In genomic region chr3:30723211-30723610, GRCh38 we compare ENCODE assay signal across 24 cellular contexts.
DNase-seq lines count a peak whose midpoint lies in the region; ATAC-seq and TF ChIP-seq lines count a peak whose summit lies in the region.
"Had no signal": no experiment of that assay in that cellular context is flagged by ENCODE, and none has a peak within 500 bp of the region (broad histone marks: within the 10 kb centered on the region; RNA-seq: fewer than 3 reads in every experiment).

No MANE protein-coding gene starts in this region.

- no peak overlapping the region; the same call in 1 of the 2 replicates for H3K18ac ChIP-seq in IMR-90 (ENCODE audit: low read depth, low read length)

- no peak for TF ChIP-seq POLR2A in IMR-90 (IDR thresholded peaks at IDR 0.05; ENCODE audit: low read depth, low read length)

- H3K27ac ChIP-seq in IMR-90 (ENCODE audit: insufficient read depth, low read length), result no peak overlapping the region
- H3K27ac ChIP-seq: 22Rv1, BLaER1 had no signal

- peaks cover 3% of the 10 kb centered on the region for H3K9me1 ChIP-seq in IMR-90 (ENCODE audit: insufficient read depth, low read length)

- no peak overlapping the region for H4K91ac ChIP-seq in IMR-90 (ENCODE audit: insufficient read depth, low read depth, low read length)

- intact Hi-C loops in IMR-90 (cut with micrococcal nuclease), result no loop called here

- no peaks in the 10 kb centered on the region for H3K36me3 ChIP-seq in IMR-90 (ENCODE audit: control insufficient read depth, insufficient read depth, low read length)
- H3K36me3 ChIP-seq: BE2C, BLaER1 had no signal

- no peak overlapping the region for H3K23ac ChIP-seq in IMR-90 (ENCODE audit: low read depth, low read length)

- H3K4me3 ChIP-seq in IMR-90 (ENCODE audit: insufficient read depth, low read depth, low read length), result no peak overlapping the region
- H3K4me3 ChIP-seq: BLaER1, GM12878 had no signal

- H2AK5ac ChIP-seq in IMR-90 (ENCODE audit: low read depth, low read length), result 0 out of 2 replicates have a peak overlapping the region, but pooled peaks have one; percentile 6

- H3K4me1 ChIP-seq in IMR-90 (ENCODE audit: control insufficient read depth, insufficient read depth, low read length), result peaks cover 5% of the 10 kb centered on the region
- H3K4me1 ChIP-seq: BE2C had no signal

- BruUV-seq in IMR-90 (replicated peaks; lab: Mats Ljungman, UMichigan), result no TSS peak

- H2AFZ ChIP-seq in IMR-90 (replicated peaks; ENCODE audit: low read length, poor library complexity), result no peak overlapping the region

- no peak overlapping the region for H3K4me2 ChIP-seq in IMR-90 (ENCODE audit: low read depth, low read length)
- H3K4me2 ChIP-seq: BLaER1 had no signal

- peak overlapping the region; percentile 33; the same call in 1 of the 2 replicates for H3K14ac ChIP-seq in IMR-90 (replicated peaks; ENCODE audit: low read depth, low read length)

- H3K56ac ChIP-seq in IMR-90 (ENCODE audit: extremely low read depth, insufficient read depth, low read length), result no peak overlapping the region

- no peak overlapping the region for H4K5ac ChIP-seq in IMR-90 (ENCODE audit: low read depth, low read length)

- CTCF ChIA-PET in IMR-90 (lab: Yijun Ruan, JAX), result no interaction called here

- in situ Hi-C loops in IMR-90 (cut with MboI; ENCODE audit: low sequenced_read_pairs), result no loop called here

- TF ChIP-seq RAD21 in IMR-90 (IDR thresholded peaks at IDR 0.05; ENCODE audit: low read length), result no peak

- H2BK15ac ChIP-seq in IMR-90 (ENCODE audit: low read depth, low read length), result peak overlapping the region; percentile 29; the same call in 1 of the 3 replicates

- no CpG with 5 or more reads among the region's 1 CpG for WGBS in IMR-90 (ENCODE audit: extremely low coverage in 2 of 2, insufficient read length in 1 of 2), 2 experiments

- dilution Hi-C loops in IMR-90 (cut with HindIII; ENCODE audit: low sequenced_read_pairs, unreplicated experiment), result no loop called here

- H2AK9ac ChIP-seq in IMR-90 (replicated peaks; ENCODE audit: low read depth, low read length, poor library complexity), result no peak overlapping the region

- H3K9ac ChIP-seq in IMR-90 (ENCODE audit: low read depth, low read length), result no peak overlapping the region
- H3K9ac ChIP-seq: BLaER1 had no signal

- H4K8ac ChIP-seq in IMR-90 (ENCODE audit: low read depth in 2 of 2, low read length in 2 of 2), result no peak overlapping the region; a peak in 1 of 4 replicates

- no peak overlapping the region for H2BK5ac ChIP-seq in IMR-90 (ENCODE audit: low read depth, low read length, poor library complexity, severe bottlenecking)

- H3K4ac ChIP-seq in IMR-90 (ENCODE audit: low read depth, low read length), result peak overlapping the region; percentile 28; the same call in 1 of the 2 replicates

- POLR2A ChIA-PET in IMR-90 (lab: Charles Lee; ENCODE audit: unreplicated experiment), result no interaction called here

- H2BK120ac ChIP-seq in IMR-90 (ENCODE audit: low read depth, low read length), result no peak overlapping the region

- no peak for ATAC-seq in IMR-90 (ENCODE audit: low read depth)
- ATAC-seq in HG03280 (IDR thresholded peaks at IDR 0.05; ENCODE audit: unreplicated experiment), result no peak
- no peak for ATAC-seq in left lobe of liver
- ATAC-seq: GM12878 had no signal

- no peaks in the 10 kb centered on the region for H3K27me3 ChIP-seq in IMR-90 (ENCODE audit: control insufficient read depth, insufficient read depth, low read length)
- H3K27me3 ChIP-seq: BE2C, BLaER1 had no signal

- TF ChIP-seq CTCF in IMR-90 (conservative IDR thresholded peaks at IDR 0.05; ENCODE audit: low read depth, low read length), result no peak

- H3K79me1 ChIP-seq in IMR-90 (ENCODE audit: low read depth in 1 of 2, low read length in 2 of 2), result no peaks in the 10 kb centered on the region

- H3K9me3 ChIP-seq in IMR-90 (ENCODE audit: control insufficient read depth, insufficient read depth, low read length), result no peaks in the 10 kb centered on the region
- H3K9me3 ChIP-seq: BE2C had no signal

- peak; percentile 5 for DNase-seq in NCI-H82 (lab: John Stamatoyannopoulos, UW)
- DNase-seq in NCI-H82 treated with DMSO at 0.1 percent for 48 hours (lab: John Stamatoyannopoulos, UW; ENCODE audit: unreplicated experiment), result no peak
- no peak for DNase-seq in IMR-90
- DNase-seq in SK-N-DZ (ENCODE audit: low spot score), result peak; percentile 74
- no peak for DNase-seq in occipital lobe (lab: John Stamatoyannopoulos, UW)
- DNase-seq in left lobe of liver (ENCODE audit: low spot score), result no peak
- DNase-seq: ACHN; BE2C; C1 segment of cervical spinal cord; CD4-positive, alpha-beta memory T cell; CD4-positive, CD25-positive, alpha-beta regulatory T cell; CD8-positive, alpha-beta memory T cell; COR-L47; DMS 273 treated with DMSO at 0.1 percent for 48 hours; DMS153; DMS53; DMS79; DND-41; EL; GDM1 had no signal

- H2BK20ac ChIP-seq in IMR-90 (ENCODE audit: low read depth, low read length), result 0 out of 2 replicates have a peak overlapping the region, but pooled peaks have one; percentile 8

- H4K20me1 ChIP-seq in IMR-90 (ENCODE audit: insufficient read depth, low read length), result no peaks in the 10 kb centered on the region
- H4K20me1 ChIP-seq: BLaER1 had no signal

TF ChIP-seq in IMR-90, 13 proteins besides CTCF, POLR2A, EP300 and RAD21:
- TF ChIP-seq BHLHE40 (IDR thresholded peaks at IDR 0.05; ENCODE audit: low read depth, low read length) (no peak), USF2 (IDR thresholded peaks at IDR 0.05; ENCODE audit: low read depth, low read length) (no peak), NFE2L2 (IDR thresholded peaks at IDR 0.05; ENCODE audit: low read depth, low read length) (no peak), ELK1 (IDR thresholded peaks at IDR 0.05; ENCODE audit: borderline replicate concordance, low read depth, low read length) (no peak), RFX5 (IDR thresholded peaks at IDR 0.05; ENCODE audit: low read depth, low read length) (no peak), SMC3 (IDR thresholded peaks at IDR 0.05; ENCODE audit: low read depth, low read length) (no peak)
TF ChIP-seq in IMR-90: peak in this region for 0.

Comparison
In these comparisons a context has a peak if more than half of its experiments do, and no peak if none do; other contexts are left out.
1. DNase-seq: peak in NCI-H82 (single experiment) and SK-N-DZ (single experiment); none in NCI-H82 treated with DMSO at 0.1 percent for 48 hours (single experiment), IMR-90 (single experiment), occipital lobe (single experiment) and left lobe of liver (single experiment).